12 cellular contexts compared by ENCODE assay signal in genomic region chrX:24343719-24344118, GRCh38. TPM values are rescaled to one million over a fixed set of nuclear protein-coding genes. Genes with fewer than 3 reads are reported as not detected.
DNase-seq lines count a peak whose midpoint lies in the region; ATAC-seq and TF ChIP-seq lines count a peak whose summit lies in the region.
"Had no signal": no experiment of that assay in that cellular context is flagged by ENCODE, and none has a peak within 500 bp of the region (broad histone marks: within the 10 kb centered on the region; RNA-seq: fewer than 3 reads in every experiment).

No MANE protein-coding gene starts in this region.

- peak overlapping the region; percentile 60 for H3K27ac Mint-ChIP-seq in activated CD8-positive, alpha-beta T cell treated with anti-CD3 and anti-CD28 coated beads, Interleukin-2, amount 10 ng/mL, durations not matched to agents 7 days and 5 days
- no peak overlapping the region for H3K27ac Mint-ChIP-seq in progenitor cell of endocrine pancreas
- H3K27ac Mint-ChIP-seq: CD4-positive, CD25-positive, alpha-beta regulatory T cell; type B pancreatic cell had no signal

- H3K4me1 Mint-ChIP-seq in activated CD8-positive, alpha-beta T cell treated with anti-CD3 and anti-CD28 coated beads, Interleukin-2, amount 10 ng/mL, durations not matched to agents 7 days and 5 days (ENCODE audit: low read depth) = peaks cover 11% of the 10 kb centered on the region
- H3K4me1 Mint-ChIP-seq in progenitor cell of endocrine pancreas (ENCODE audit: low read depth) = peaks cover 10% of the 10 kb centered on the region

- H3K27me3 Mint-ChIP-seq in activated CD8-positive, alpha-beta T cell treated with anti-CD3 and anti-CD28 coated beads, Interleukin-2, amount 10 ng/mL, durations not matched to agents 7 days and 5 days (ENCODE audit: low read depth) = peaks cover 7% of the 10 kb centered on the region
- H3K27me3 Mint-ChIP-seq in progenitor cell of endocrine pancreas = no peaks in the 10 kb centered on the region
- H3K27me3 Mint-ChIP-seq: CD4-positive, CD25-positive, alpha-beta regulatory T cell had no signal

- no peaks in the 10 kb centered on the region for H3K9me3 Mint-ChIP-seq in activated CD8-positive, alpha-beta T cell treated with anti-CD3 and anti-CD28 coated beads, Interleukin-2, amount 10 ng/mL, durations not matched to agents 7 days and 5 days (ENCODE audit: insufficient read depth)
- H3K9me3 Mint-ChIP-seq in progenitor cell of endocrine pancreas (ENCODE audit: low read depth) = no peaks in the 10 kb centered on the region
- H3K9me3 Mint-ChIP-seq: type B pancreatic cell had no signal

- H3K4me3 ChIP-seq in GM12865 (ENCODE audit: low read depth, low read length) = no peak overlapping the region

- TF ChIP-seq CTCF in GM12865 (IDR thresholded peaks at IDR 0.05; ENCODE audit: insufficient read depth, low read depth, low read length, missing control alignments) = no peak
- no peak for TF ChIP-seq CTCF in progenitor cell of endocrine pancreas (IDR thresholded peaks at IDR 0.05; ENCODE audit: unreplicated experiment)

- ATAC-seq in GM19395 (IDR thresholded peaks at IDR 0.05; ENCODE audit: unreplicated experiment) (peak; percentile 82), HG03108 (IDR thresholded peaks at IDR 0.05; ENCODE audit: unreplicated experiment) (peak; percentile 81), HG03520 (IDR thresholded peaks at IDR 0.05; ENCODE audit: unreplicated experiment) (no peak), GM21367 (IDR thresholded peaks at IDR 0.05; ENCODE audit: unreplicated experiment) (no peak)
- ATAC-seq in activated CD8-positive, alpha-beta T cell treated with anti-CD3 and anti-CD28 coated beads, Interleukin-2, amount 10 ng/mL, durations not matched to agents 7 days and 5 days = peak; percentile 53

- DNase-seq in GM12865 (ENCODE audit: low read depth) = peak; percentile 63
- DNase-seq in activated CD8-positive, alpha-beta T cell treated with anti-CD3 and anti-CD28 coated beads, Interleukin-2, amount 10 ng/mL, durations not matched to agents 7 days and 5 days = no peak
- DNase-seq in progenitor cell of endocrine pancreas (ENCODE audit: low spot score, unreplicated experiment) = no peak
- DNase-seq in DMS79 treated with DMSO at 0.1 percent for 48 hours (lab: John Stamatoyannopoulos, UW) = no peak
- DNase-seq: activated gamma-delta T cell had no signal

- POLR2A ChIA-PET in activated CD8-positive, alpha-beta T cell treated with anti-CD3 and anti-CD28 coated beads, Interleukin-2, amount 10 ng/mL, durations not matched to agents 7 days and 5 days (lab: Charles Lee) = no interaction called here

- no peak overlapping the region for H3K4me3 Mint-ChIP-seq in activated CD8-positive, alpha-beta T cell treated with anti-CD3 and anti-CD28 coated beads, Interleukin-2, amount 10 ng/mL, durations not matched to agents 7 days and 5 days
- no peak overlapping the region for H3K4me3 Mint-ChIP-seq in progenitor cell of endocrine pancreas (ENCODE audit: low read depth)
- H3K4me3 Mint-ChIP-seq: type B pancreatic cell had no signal

- CTCF ChIA-PET in activated CD8-positive, alpha-beta T cell treated with anti-CD3 and anti-CD28 coated beads, Interleukin-2, amount 10 ng/mL, durations not matched to agents 7 days and 5 days (lab: Charles Lee) = interaction anchor here (0.7 to 1.4 kb wide), 2 partner anchors 27 to 46 kb away, joined by 3 to 5 read pairs; no protein-coding TSS in a partner anchor

- H3K36me3 Mint-ChIP-seq in activated CD8-positive, alpha-beta T cell treated with anti-CD3 and anti-CD28 coated beads, Interleukin-2, amount 10 ng/mL, durations not matched to agents 7 days and 5 days (ENCODE audit: low read depth) = no peaks in the 10 kb centered on the region
- H3K36me3 Mint-ChIP-seq in progenitor cell of endocrine pancreas (ENCODE audit: insufficient read depth) = no peaks in the 10 kb centered on the region
- H3K36me3 Mint-ChIP-seq: CD4-positive, CD25-positive, alpha-beta regulatory T cell; type B pancreatic cell had no signal

RNA-seq across cellular contexts. Expression of gene SUPT20HL1, which starts 16.7 kb away (rescaled TPM):
- total RNA-seq in activated CD8-positive, alpha-beta T cell treated with anti-CD3 and anti-CD28 coated beads, Interleukin-2, amount 10 ng/mL, durations not matched to agents 7 days and 5 days = not detected
- total RNA-seq in progenitor cell of endocrine pancreas = not detected in 2 replicates
- total RNA-seq: CD4-positive, CD25-positive, alpha-beta regulatory T cell; SK-MEL-5 had no signal

RNA-seq across cellular contexts. Expression of gene SUPT20HL2, which starts 29.9 kb away (rescaled TPM):
- not detected for total RNA-seq in activated CD8-positive, alpha-beta T cell treated with anti-CD3 and anti-CD28 coated beads, Interleukin-2, amount 10 ng/mL, durations not matched to agents 7 days and 5 days
- not detected in 2 replicates for total RNA-seq in progenitor cell of endocrine pancreas
- total RNA-seq: CD4-positive, CD25-positive, alpha-beta regulatory T cell; SK-MEL-5 had no signal

Comparison
In these comparisons a context has a peak if more than half of its experiments do, and no peak if none do; other contexts are left out.
1. ATAC-seq: peak in GM19395 (single experiment), HG03108 (single experiment) and activated CD8-positive, alpha-beta T cell treated with anti-CD3 and anti-CD28 coated beads, Interleukin-2, amount 10 ng/mL, durations not matched to agents 7 days and 5 days (single experiment); none in HG03520 (single experiment) and GM21367 (single experiment).